18 cellular contexts compared by ENCODE assay signal in genomic region chr19:27776524-27776923, GRCh38.
"Had no signal": no experiment of that assay in that cellular context is flagged by ENCODE, and none has a peak within 500 bp of the region (broad histone marks: within the 10 kb centered on the region; RNA-seq: fewer than 3 reads in every experiment).

No MANE protein-coding gene starts in this region.

- H3K27ac ChIP-seq: colonic mucosa, gastrocnemius medialis, heart left ventricle, upper lobe of right lung had no signal

- H3K27me3 ChIP-seq: colonic mucosa, gastrocnemius medialis, heart left ventricle, upper lobe of right lung had no signal

- ATAC-seq: activated CD8-positive, alpha-beta memory T cell treated with anti-CD3 and anti-CD28 coated beads, Interleukin-2, amount 10 ng/mL, durations not matched to agents 7 days and 5 days; heart left ventricle; left ventricle myocardium superior; stimulated activated naive B cell treated with anti-CD40 and anti-IgM and Interleukin-4, amounts not matched to agents 10 μg/mL and 1 μg/mL and 100 μg/mL, for 72 hours had no signal

- DNase-seq: activated CD4-positive, alpha-beta memory T cell treated with anti-CD3 and anti-CD28 coated beads, Interleukin-2, amount 10 ng/mL, durations not matched to agents 7 days and 5 days; activated CD4-positive, alpha-beta T cell treated with anti-CD3 and anti-CD28 coated beads for 4 hours; activated CD8-positive, alpha-beta memory T cell treated with anti-CD3 and anti-CD28 coated beads, Interleukin-2, amount 10 ng/mL, durations not matched to agents 7 days and 5 days; activated naive CD8-positive, alpha-beta T cell treated with anti-CD3 and anti-CD28 coated beads for 36 hours; anterior cingulate cortex; central memory CD4-positive, alpha-beta T cell; colonic mucosa; gastrocnemius medialis; heart left ventricle; kidney glomerular epithelial cell; left ventricle myocardium superior; occipital lobe; posterior cingulate gyrus; retina; stimulated activated naive B cell treated with anti-CD40 and anti-IgM and Interleukin-4, amounts not matched to agents 10 μg/mL and 1 μg/mL and 100 μg/mL, for 72 hours; T-helper 1 cell; T-helper 9 cell; upper lobe of right lung had no signal

- H3K9me3 ChIP-seq: colonic mucosa, gastrocnemius medialis, upper lobe of right lung had no signal

- H3K4me3 ChIP-seq: colonic mucosa, gastrocnemius medialis, heart left ventricle, upper lobe of right lung had no signal

- H3K36me3 ChIP-seq: colonic mucosa, upper lobe of right lung had no signal
